ENCODE assay signal across 13 cellular contexts in genomic region chr1:36691374-36691773, GRCh38.
DNase-seq lines count a peak whose midpoint lies in the region; ATAC-seq and TF ChIP-seq lines count a peak whose summit lies in the region.
"Had no signal": no experiment of that assay in that cellular context is flagged by ENCODE, and none has a peak within 500 bp of the region (broad histone marks: within the 10 kb centered on the region; RNA-seq: fewer than 3 reads in every experiment).

No MANE protein-coding gene starts in this region.

- H3K4me2 ChIP-seq in H9 (ENCODE audit: insufficient read depth, insufficient read length, low read length) (no peak overlapping the region), mammary epithelial cell (ENCODE audit: insufficient read depth, low read depth, low read length) (no peak overlapping the region)

- no peaks in the 10 kb centered on the region for H3K23me2 ChIP-seq in H9 (ENCODE audit: insufficient read length, low read depth, low read length, poor library complexity, severe bottlenecking)

- no peak overlapping the region for H3K23ac ChIP-seq in H9 (ENCODE audit: insufficient read length, low read depth, low read length)

- dilution Hi-C loops in mammary epithelial cell (cut with HindIII; ENCODE audit: low sequenced_read_pairs): loop anchor here (10.0 kb wide), 1 partner anchor 63 kb away; no protein-coding TSS in a partner anchor

- H3K36me3 Mint-ChIP-seq in H9 (ENCODE audit: insufficient read depth in 1 of 3, low read depth in 3 of 3): no peaks in the 10 kb centered on the region
- H3K36me3 Mint-ChIP-seq: CD8-positive, alpha-beta T cell; IgD-negative memory B cell had no signal

- H3K36me3 ChIP-seq in mammary epithelial cell (ENCODE audit: insufficient read depth, low read length) (no peaks in the 10 kb centered on the region), H7 (replicated peaks; ENCODE audit: control insufficient read depth, insufficient read depth, low read length) (no peaks in the 10 kb centered on the region), gastroesophageal sphincter (no peaks in the 10 kb centered on the region)

- H3K9me3 ChIP-seq in H9 (ENCODE audit: control insufficient read depth, low read depth, low read length): no peaks in the 10 kb centered on the region
- H3K9me3 ChIP-seq in mammary epithelial cell (replicated peaks; ENCODE audit: insufficient read depth, low read length): no peaks in the 10 kb centered on the region
- no peaks in the 10 kb centered on the region for H3K9me3 ChIP-seq in gastroesophageal sphincter

- no peak overlapping the region for H2BK5ac ChIP-seq in H9 (ENCODE audit: insufficient read length, low read length)

- H3K27ac ChIP-seq in H9 (ENCODE audit: insufficient read length, low read depth, low read length) (no peak overlapping the region), mammary epithelial cell (ENCODE audit: insufficient read depth, low read depth, low read length) (no peak overlapping the region), gastroesophageal sphincter (no peak overlapping the region)

- no peak overlapping the region for H2AFZ ChIP-seq in H9 (ENCODE audit: low read length)
- no peak overlapping the region for H2AFZ ChIP-seq in mammary epithelial cell (ENCODE audit: low read depth, low read length)

- no peaks in the 10 kb centered on the region for H3K4me1 Mint-ChIP-seq in H9
- H3K4me1 Mint-ChIP-seq: IgD-negative memory B cell had no signal

- H3K18ac ChIP-seq in H9 (ENCODE audit: insufficient read length, low read depth, low read length): no peak overlapping the region

- peaks cover 31% of the 10 kb centered on the region for H3K27me3 Mint-ChIP-seq in H9 (ENCODE audit: low read depth)

- intact Hi-C loops in mammary epithelial cell (cut with micrococcal nuclease): no loop called here

- ATAC-seq in omental fat pad (ENCODE audit: low FRiP score) (peak; percentile 92), gastroesophageal sphincter (no peak)
- ATAC-seq: CD8-positive, alpha-beta T cell had no signal

- H4K5ac ChIP-seq in H9 (ENCODE audit: insufficient read length, low read depth, low read length): no peak overlapping the region

- no peaks in the 10 kb centered on the region for H3K4me1 ChIP-seq in H9 (ENCODE audit: insufficient read depth, low read length)
- peaks cover 4% of the 10 kb centered on the region for H3K4me1 ChIP-seq in mammary epithelial cell (ENCODE audit: insufficient read depth, low read length)
- H3K4me1 ChIP-seq in gastroesophageal sphincter: no peaks in the 10 kb centered on the region

- no CpG with 5 or more reads among the region's 3 CpGs for WGBS in H9 (ENCODE audit: extremely low coverage, insufficient read length, low lambda C conversion rate)
- whole genome bisulfite sequencing in mammary epithelial cell (ENCODE audit: low coverage, missing lambda C conversion rate): 0% methylated on average over 3 of the region's 3 CpGs
- 66% methylated on average over 2 of the region's 3 CpGs; no CpG with 5 or more reads in 1 of the 2 donors for WGBS in gastroesophageal sphincter (ENCODE audit: low coverage in 1 of 2), 2 donors

- no peak overlapping the region for H2BK12ac ChIP-seq in H9 (ENCODE audit: insufficient read length, low read depth, low read length)

- no peak overlapping the region for H4K91ac ChIP-seq in H9 (ENCODE audit: insufficient read length, low read depth, low read length)

- CTCF ChIA-PET in mammary epithelial cell (lab: Charles Lee; ENCODE audit: low non-redundant PET): no interaction called here

- no peak overlapping the region for H3K4me3 Mint-ChIP-seq in H9
- H3K4me3 Mint-ChIP-seq: CD8-positive, alpha-beta T cell; IgD-negative memory B cell had no signal

- H2BK15ac ChIP-seq in H9 (ENCODE audit: low read depth, low read length): no peak overlapping the region

- H3T11ph ChIP-seq in H9 (ENCODE audit: low read length): no peak overlapping the region

- H3K27ac Mint-ChIP-seq in H9: no peak overlapping the region
- H3K27ac Mint-ChIP-seq: CD8-positive, alpha-beta T cell had no signal

- in situ Hi-C loops in mammary epithelial cell (cut with MboI; ENCODE audit: low sequenced_read_pairs in 2 of 2): no loop called here

- H3K27me3 ChIP-seq in H9 (ENCODE audit: insufficient read depth, low read length): no peaks in the 10 kb centered on the region
- no peaks in the 10 kb centered on the region for H3K27me3 ChIP-seq in mammary epithelial cell (ENCODE audit: insufficient read depth, low read length)
- peaks cover 9% of the 10 kb centered on the region for H3K27me3 ChIP-seq in H7 (ENCODE audit: control insufficient read depth, insufficient read depth, low read length)
- H3K27me3 ChIP-seq in gastroesophageal sphincter: peaks cover 93% of the 10 kb centered on the region

- H2BK120ac ChIP-seq in H9 (ENCODE audit: low read depth, low read length, poor library complexity, severe bottlenecking): no peak overlapping the region

- no TSS peak for BruUV-seq in mammary epithelial cell (replicated peaks; lab: Mats Ljungman, UMichigan)

- H3K79me1 ChIP-seq in H9 (ENCODE audit: insufficient read depth, low read depth, low read length, poor library complexity, severe bottlenecking): no peaks in the 10 kb centered on the region

- no peak overlapping the region for H2BK20ac ChIP-seq in H9 (ENCODE audit: low read depth, low read length, poor library complexity, severe bottlenecking)

- DNase-seq in H9: peak; percentile 9
- DNase-seq in M059J (ENCODE audit: low read depth): peak; percentile 33
- peak; percentile 46 for DNase-seq in mammary epithelial cell
- DNase-seq in omental fat pad (ENCODE audit: low spot score): no peak
- DNase-seq in H7: no peak
- no peak for DNase-seq in NK-92 treated with Interleukin-12 subunit alpha and Interleukin-12 subunit beta, amount 100 ng/mL, for 24 hours (lab: John Stamatoyannopoulos, UW)
- DNase-seq: CD8-positive, alpha-beta T cell; GOT3; NCI-H1048; NCI-H510A; T-helper 1 cell had no signal

- H3K4me3 ChIP-seq in mammary epithelial cell (replicated peaks in 1 of 3; ENCODE audit: insufficient read depth in 1 of 3, low read depth in 2 of 3, low read length in 3 of 3) (no peak overlapping the region), H7 (ENCODE audit: insufficient read depth, low read depth, low read length) (no peak overlapping the region), gastroesophageal sphincter (no peak overlapping the region)

- H2AK5ac ChIP-seq in H9 (ENCODE audit: insufficient read length, low read length): no peak overlapping the region

- no peak overlapping the region; the same call in 1 of the 2 replicates for H3K14ac ChIP-seq in H9 (ENCODE audit: insufficient read depth, low read length)

- H3K79me2 ChIP-seq in H9 (ENCODE audit: insufficient read depth, low read length) (no peaks in the 10 kb centered on the region), mammary epithelial cell (ENCODE audit: insufficient read depth, low read length) (no peaks in the 10 kb centered on the region)

- no peak overlapping the region for H3K9ac ChIP-seq in H9 (ENCODE audit: extremely low read depth, insufficient read length, low read length)
- H3K9ac ChIP-seq in mammary epithelial cell (ENCODE audit: insufficient read depth, low read length): no peak overlapping the region

- TF ChIP-seq CTCF in H9 (conservative IDR thresholded peaks at IDR 0.05) (no peak), mammary epithelial cell (conservative IDR thresholded peaks at IDR 0.05 in 1 of 2, IDR thresholded peaks at IDR 0.05 in 1 of 2; ENCODE audit: extremely low read depth in 1 of 2, insufficient read depth in 1 of 2, low read depth in 1 of 2, low read length in 2 of 2) (no peak), omental fat pad (IDR thresholded peaks at IDR 0.05) (no peak), gastroesophageal sphincter (IDR thresholded peaks at IDR 0.05) (no peak)

- no peaks in the 10 kb centered on the region for H3K9me3 Mint-ChIP-seq in H9
- H3K9me3 Mint-ChIP-seq: CD8-positive, alpha-beta T cell; IgD-negative memory B cell had no signal

- H4K8ac ChIP-seq in H9 (replicated peaks; ENCODE audit: insufficient read length, low read depth, low read length): no peak overlapping the region

- H4K20me1 ChIP-seq in H9 (ENCODE audit: control insufficient read depth, insufficient read depth, insufficient read length) (no peaks in the 10 kb centered on the region), mammary epithelial cell (ENCODE audit: insufficient read depth, low read length) (no peaks in the 10 kb centered on the region)

- no peak overlapping the region for H3K4ac ChIP-seq in H9 (ENCODE audit: low read depth, low read length)

- TF ChIP-seq EP300 in gastroesophageal sphincter (IDR thresholded peaks at IDR 0.05): no peak

- no peak overlapping the region for H3K56ac ChIP-seq in H9 (ENCODE audit: insufficient read length, low read depth, low read length)

- no peak for TF ChIP-seq POLR2A in gastroesophageal sphincter (IDR thresholded peaks at IDR 0.05)

Comparison
In these comparisons a context has a peak if more than half of its experiments do, and no peak if none do; other contexts are left out.
1. DNase-seq: peak in H9 (single experiment), M059J (single experiment) and mammary epithelial cell (single experiment); none in omental fat pad (single experiment), H7 (single experiment) and NK-92 treated with Interleukin-12 subunit alpha and Interleukin-12 subunit beta, amount 100 ng/mL, for 24 hours (single experiment).